Comparison of ENCODE assay signal across 1 cellular context in the genomic region with DNA sequence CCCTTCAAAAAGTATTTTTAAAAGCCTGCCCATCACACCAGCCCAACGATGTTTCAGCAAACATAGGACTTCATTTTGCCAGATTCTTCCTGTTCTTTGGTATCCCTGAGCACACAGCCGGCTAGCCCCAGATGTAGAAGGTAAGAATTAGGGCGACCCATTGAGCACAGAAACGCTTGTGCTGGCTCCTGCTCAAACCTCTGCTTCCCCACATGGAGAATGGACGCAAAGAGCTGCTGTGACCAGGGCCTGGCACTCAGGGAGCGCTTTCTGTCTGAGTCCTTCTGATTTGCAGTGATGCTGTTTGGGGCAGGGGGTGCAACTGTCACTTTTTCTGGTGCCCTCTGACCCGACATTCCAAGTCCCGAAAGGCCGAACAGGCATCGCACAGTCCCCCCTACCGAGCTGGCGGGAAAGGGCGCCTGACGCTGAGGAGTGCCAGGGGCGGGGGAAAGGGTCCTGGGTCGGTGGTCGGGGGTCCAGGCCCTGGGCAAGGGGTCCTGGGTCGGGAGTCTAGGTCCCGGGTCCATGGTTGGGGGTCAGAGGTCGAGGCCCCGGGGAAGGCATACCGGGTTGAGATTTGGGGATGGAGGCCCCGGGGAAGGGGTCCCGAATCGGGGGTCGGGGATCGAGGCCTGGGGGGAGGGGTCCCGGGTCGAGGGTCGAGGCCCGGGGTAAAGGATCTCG.
TF ChIP-seq lines count a peak whose summit lies in the region.

No MANE protein-coding gene starts in this region.

TF ChIP-seq in HepG2, 621 proteins besides CTCF, POLR2A, EP300 and RAD21 (continued from another document):
- TF ChIP-seq, protein P1, sequence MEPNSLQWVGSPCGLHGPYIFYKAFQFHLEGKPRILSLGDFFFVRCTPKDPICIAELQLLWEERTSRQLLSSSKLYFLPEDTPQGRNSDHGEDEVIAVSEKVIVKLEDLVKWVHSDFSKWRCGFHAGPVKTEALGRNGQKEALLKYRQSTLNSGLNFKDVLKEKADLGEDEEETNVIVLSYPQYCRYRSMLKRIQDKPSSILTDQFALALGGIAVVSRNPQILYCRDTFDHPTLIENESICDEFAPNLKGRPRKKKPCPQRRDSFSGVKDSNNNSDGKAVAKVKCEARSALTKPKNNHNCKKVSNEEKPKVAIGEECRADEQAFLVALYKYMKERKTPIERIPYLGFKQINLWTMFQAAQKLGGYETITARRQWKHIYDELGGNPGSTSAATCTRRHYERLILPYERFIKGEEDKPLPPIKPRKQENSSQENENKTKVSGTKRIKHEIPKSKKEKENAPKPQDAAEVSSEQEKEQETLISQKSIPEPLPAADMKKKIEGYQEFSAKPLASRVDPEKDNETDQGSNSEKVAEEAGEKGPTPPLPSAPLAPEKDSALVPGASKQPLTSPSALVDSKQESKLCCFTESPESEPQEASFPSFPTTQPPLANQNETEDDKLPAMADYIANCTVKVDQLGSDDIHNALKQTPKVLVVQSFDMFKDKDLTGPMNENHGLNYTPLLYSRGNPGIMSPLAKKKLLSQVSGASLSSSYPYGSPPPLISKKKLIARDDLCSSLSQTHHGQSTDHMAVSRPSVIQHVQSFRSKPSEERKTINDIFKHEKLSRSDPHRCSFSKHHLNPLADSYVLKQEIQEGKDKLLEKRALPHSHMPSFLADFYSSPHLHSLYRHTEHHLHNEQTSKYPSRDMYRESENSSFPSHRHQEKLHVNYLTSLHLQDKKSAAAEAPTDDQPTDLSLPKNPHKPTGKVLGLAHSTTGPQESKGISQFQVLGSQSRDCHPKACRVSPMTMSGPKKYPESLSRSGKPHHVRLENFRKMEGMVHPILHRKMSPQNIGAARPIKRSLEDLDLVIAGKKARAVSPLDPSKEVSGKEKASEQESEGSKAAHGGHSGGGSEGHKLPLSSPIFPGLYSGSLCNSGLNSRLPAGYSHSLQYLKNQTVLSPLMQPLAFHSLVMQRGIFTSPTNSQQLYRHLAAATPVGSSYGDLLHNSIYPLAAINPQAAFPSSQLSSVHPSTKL (CRISPR knock-in tag; IDR thresholded peaks at IDR 0.05): no peak
- TF ChIP-seq SRSF4 (IDR thresholded peaks at IDR 0.05; ENCODE audit: low read depth, low read length, poor library complexity, severe bottlenecking) (no peak), ZNF780A (CRISPR knock-in tag; IDR thresholded peaks at IDR 0.05) (no peak), ZNF564 (CRISPR knock-in tag; IDR thresholded peaks at IDR 0.05) (no peak), TARDBP (CRISPR knock-in tag; IDR thresholded peaks at IDR 0.05) (no peak), NCOA1 (CRISPR knock-in tag; IDR thresholded peaks at IDR 0.05) (no peak), ZNF629 (CRISPR knock-in tag; conservative IDR thresholded peaks at IDR 0.05) (peak; percentile 81), HHEX (CRISPR knock-in tag; IDR thresholded peaks at IDR 0.05) (no peak), ZNF83 (CRISPR knock-in tag; IDR thresholded peaks at IDR 0.05; ENCODE audit: borderline replicate concordance) (no peak), NR2F6 (IDR thresholded peaks at IDR 0.05) (0 out of 2 replicates have a peak, but pooled peaks have one; percentile 27), NR2F6 (CRISPR knock-in tag; IDR thresholded peaks at IDR 0.05) (no peak), ZNF724P (CRISPR knock-in tag; IDR thresholded peaks at IDR 0.05; ENCODE audit: borderline replicate concordance) (no peak)
- TF ChIP-seq, protein P2, sequence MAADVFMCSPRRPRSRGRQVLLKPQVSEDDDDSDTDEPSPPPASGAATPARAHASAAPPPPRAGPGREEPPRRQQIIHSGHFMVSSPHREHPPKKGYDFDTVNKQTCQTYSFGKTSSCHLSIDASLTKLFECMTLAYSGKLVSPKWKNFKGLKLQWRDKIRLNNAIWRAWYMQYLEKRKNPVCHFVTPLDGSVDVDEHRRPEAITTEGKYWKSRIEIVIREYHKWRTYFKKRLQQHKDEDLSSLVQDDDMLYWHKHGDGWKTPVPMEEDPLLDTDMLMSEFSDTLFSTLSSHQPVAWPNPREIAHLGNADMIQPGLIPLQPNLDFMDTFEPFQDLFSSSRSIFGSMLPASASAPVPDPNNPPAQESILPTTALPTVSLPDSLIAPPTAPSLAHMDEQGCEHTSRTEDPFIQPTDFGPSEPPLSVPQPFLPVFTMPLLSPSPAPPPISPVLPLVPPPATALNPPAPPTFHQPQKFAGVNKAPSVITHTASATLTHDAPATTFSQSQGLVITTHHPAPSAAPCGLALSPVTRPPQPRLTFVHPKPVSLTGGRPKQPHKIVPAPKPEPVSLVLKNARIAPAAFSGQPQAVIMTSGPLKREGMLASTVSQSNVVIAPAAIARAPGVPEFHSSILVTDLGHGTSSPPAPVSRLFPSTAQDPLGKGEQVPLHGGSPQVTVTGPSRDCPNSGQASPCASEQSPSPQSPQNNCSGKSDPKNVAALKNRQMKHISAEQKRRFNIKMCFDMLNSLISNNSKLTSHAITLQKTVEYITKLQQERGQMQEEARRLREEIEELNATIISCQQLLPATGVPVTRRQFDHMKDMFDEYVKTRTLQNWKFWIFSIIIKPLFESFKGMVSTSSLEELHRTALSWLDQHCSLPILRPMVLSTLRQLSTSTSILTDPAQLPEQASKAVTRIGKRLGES (CRISPR knock-in tag; IDR thresholded peaks at IDR 0.05; ENCODE audit: borderline replicate concordance): no peak
- TF ChIP-seq, protein P3, sequence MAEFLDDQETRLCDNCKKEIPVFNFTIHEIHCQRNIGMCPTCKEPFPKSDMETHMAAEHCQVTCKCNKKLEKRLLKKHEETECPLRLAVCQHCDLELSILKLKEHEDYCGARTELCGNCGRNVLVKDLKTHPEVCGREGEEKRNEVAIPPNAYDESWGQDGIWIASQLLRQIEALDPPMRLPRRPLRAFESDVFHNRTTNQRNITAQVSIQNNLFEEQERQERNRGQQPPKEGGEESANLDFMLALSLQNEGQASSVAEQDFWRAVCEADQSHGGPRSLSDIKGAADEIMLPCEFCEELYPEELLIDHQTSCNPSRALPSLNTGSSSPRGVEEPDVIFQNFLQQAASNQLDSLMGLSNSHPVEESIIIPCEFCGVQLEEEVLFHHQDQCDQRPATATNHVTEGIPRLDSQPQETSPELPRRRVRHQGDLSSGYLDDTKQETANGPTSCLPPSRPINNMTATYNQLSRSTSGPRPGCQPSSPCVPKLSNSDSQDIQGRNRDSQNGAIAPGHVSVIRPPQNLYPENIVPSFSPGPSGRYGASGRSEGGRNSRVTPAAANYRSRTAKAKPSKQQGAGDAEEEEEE (CRISPR knock-in tag; IDR thresholded peaks at IDR 0.05; ENCODE audit: borderline replicate concordance): no peak
- TF ChIP-seq, protein P4, sequence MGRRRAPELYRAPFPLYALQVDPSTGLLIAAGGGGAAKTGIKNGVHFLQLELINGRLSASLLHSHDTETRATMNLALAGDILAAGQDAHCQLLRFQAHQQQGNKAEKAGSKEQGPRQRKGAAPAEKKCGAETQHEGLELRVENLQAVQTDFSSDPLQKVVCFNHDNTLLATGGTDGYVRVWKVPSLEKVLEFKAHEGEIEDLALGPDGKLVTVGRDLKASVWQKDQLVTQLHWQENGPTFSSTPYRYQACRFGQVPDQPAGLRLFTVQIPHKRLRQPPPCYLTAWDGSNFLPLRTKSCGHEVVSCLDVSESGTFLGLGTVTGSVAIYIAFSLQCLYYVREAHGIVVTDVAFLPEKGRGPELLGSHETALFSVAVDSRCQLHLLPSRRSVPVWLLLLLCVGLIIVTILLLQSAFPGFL (CRISPR knock-in tag; IDR thresholded peaks at IDR 0.05): no peak
